ENCODE assay signal across 1 cellular context in the genomic region with DNA sequence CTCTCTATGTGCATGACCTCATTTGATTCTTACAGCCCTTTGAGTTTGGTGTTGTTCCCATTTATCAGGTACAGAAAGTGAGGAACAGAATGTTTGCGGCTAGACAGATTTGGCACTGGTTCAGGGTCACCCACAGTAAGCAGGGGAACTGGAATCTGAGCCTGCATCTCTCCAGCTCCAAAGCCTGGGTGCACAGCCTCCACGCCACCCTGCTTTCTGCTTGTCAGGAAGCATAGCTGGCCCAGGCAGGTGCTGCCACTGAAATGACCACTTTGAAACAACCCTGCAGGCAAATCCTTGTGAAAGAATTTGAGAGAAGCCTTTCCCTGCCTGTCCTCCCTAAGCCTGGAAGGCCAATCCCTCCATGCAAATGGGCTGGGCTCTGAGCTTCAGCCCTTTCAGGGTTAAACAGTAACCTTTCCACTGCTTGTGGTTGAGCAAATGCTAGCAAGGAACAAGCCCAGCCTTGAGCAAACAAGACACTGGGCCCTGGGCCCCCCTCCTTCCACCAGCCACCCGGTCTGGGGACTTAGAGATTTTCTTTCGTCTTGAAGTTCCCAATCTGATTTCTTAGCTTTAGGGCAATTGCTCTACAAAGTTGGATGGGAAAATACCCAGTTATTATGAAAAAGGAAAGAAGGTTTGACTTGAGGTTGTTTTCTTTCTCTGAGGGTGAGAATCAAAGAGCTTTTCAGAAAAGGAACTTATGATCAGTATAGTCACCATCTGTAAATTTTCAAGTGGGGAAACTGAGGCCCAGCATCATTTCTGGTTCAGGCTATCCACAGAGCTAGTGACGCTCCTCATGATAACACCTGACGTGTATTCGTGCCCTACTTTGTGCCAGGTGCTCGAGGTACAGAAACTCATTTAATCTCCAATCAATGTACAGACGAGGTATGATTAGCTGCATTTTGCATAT.
TF ChIP-seq lines count a peak whose summit lies in the region.

No MANE protein-coding gene starts in this region.

TF ChIP-seq in HepG2, 621 proteins besides CTCF, POLR2A, EP300 and RAD21 (continued from another document and continues in another):
- TF ChIP-seq, protein P1, sequence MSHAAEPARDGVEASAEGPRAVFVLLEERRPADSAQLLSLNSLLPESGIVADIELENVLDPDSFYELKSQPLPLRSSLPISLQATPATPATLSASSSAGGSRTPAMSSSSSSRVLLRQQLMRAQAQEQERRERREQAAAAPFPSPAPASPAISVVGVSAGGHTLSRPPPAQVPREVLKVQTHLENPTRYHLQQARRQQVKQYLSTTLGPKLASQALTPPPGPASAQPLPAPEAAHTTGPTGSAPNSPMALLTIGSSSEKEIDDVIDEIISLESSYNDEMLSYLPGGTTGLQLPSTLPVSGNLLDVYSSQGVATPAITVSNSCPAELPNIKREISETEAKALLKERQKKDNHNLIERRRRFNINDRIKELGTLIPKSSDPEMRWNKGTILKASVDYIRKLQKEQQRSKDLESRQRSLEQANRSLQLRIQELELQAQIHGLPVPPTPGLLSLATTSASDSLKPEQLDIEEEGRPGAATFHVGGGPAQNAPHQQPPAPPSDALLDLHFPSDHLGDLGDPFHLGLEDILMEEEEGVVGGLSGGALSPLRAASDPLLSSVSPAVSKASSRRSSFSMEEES (CRISPR knock-in tag; IDR thresholded peaks at IDR 0.05) = peak; percentile 36; the same call in 1 of the 2 replicates
- peak; percentile 19; the same call in 1 of the 2 replicates for TF ChIP-seq RARA (CRISPR knock-in tag; IDR thresholded peaks at IDR 0.05)
- TF ChIP-seq PPARG (CRISPR knock-in tag; conservative IDR thresholded peaks at IDR 0.05) = peak; percentile 88
- TF ChIP-seq NR1H2 (CRISPR knock-in tag; IDR thresholded peaks at IDR 0.05; ENCODE audit: borderline replicate concordance, low read depth) = no peak
- no peak for TF ChIP-seq ZNF781 (CRISPR knock-in tag; IDR thresholded peaks at IDR 0.05; ENCODE audit: borderline replicate concordance, not compliant biosample characterization)
- TF ChIP-seq, protein P2, sequence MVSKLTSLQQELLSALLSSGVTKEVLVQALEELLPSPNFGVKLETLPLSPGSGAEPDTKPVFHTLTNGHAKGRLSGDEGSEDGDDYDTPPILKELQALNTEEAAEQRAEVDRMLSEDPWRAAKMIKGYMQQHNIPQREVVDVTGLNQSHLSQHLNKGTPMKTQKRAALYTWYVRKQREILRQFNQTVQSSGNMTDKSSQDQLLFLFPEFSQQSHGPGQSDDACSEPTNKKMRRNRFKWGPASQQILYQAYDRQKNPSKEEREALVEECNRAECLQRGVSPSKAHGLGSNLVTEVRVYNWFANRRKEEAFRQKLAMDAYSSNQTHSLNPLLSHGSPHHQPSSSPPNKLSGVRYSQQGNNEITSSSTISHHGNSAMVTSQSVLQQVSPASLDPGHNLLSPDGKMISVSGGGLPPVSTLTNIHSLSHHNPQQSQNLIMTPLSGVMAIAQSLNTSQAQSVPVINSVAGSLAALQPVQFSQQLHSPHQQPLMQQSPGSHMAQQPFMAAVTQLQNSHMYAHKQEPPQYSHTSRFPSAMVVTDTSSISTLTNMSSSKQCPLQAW (CRISPR knock-in tag; IDR thresholded peaks at IDR 0.05) = peak; percentile 91
- TF ChIP-seq HNF4A (CRISPR knock-in tag; IDR thresholded peaks at IDR 0.05) = peak; percentile 65
- TF ChIP-seq, protein P3, sequence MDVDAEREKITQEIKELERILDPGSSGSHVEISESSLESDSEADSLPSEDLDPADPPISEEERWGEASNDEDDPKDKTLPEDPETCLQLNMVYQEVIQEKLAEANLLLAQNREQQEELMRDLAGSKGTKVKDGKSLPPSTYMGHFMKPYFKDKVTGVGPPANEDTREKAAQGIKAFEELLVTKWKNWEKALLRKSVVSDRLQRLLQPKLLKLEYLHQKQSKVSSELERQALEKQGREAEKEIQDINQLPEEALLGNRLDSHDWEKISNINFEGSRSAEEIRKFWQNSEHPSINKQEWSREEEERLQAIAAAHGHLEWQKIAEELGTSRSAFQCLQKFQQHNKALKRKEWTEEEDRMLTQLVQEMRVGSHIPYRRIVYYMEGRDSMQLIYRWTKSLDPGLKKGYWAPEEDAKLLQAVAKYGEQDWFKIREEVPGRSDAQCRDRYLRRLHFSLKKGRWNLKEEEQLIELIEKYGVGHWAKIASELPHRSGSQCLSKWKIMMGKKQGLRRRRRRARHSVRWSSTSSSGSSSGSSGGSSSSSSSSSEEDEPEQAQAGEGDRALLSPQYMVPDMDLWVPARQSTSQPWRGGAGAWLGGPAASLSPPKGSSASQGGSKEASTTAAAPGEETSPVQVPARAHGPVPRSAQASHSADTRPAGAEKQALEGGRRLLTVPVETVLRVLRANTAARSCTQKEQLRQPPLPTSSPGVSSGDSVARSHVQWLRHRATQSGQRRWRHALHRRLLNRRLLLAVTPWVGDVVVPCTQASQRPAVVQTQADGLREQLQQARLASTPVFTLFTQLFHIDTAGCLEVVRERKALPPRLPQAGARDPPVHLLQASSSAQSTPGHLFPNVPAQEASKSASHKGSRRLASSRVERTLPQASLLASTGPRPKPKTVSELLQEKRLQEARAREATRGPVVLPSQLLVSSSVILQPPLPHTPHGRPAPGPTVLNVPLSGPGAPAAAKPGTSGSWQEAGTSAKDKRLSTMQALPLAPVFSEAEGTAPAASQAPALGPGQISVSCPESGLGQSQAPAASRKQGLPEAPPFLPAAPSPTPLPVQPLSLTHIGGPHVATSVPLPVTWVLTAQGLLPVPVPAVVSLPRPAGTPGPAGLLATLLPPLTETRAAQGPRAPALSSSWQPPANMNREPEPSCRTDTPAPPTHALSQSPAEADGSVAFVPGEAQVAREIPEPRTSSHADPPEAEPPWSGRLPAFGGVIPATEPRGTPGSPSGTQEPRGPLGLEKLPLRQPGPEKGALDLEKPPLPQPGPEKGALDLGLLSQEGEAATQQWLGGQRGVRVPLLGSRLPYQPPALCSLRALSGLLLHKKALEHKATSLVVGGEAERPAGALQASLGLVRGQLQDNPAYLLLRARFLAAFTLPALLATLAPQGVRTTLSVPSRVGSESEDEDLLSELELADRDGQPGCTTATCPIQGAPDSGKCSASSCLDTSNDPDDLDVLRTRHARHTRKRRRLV (CRISPR knock-in tag; IDR thresholded peaks at IDR 0.05) = 0 out of 2 replicates have a peak, but pooled peaks have one; percentile 66
- TF ChIP-seq HOXA9 (CRISPR knock-in tag; IDR thresholded peaks at IDR 0.05; ENCODE audit: borderline replicate concordance) = no peak
- TF ChIP-seq, protein P4, sequence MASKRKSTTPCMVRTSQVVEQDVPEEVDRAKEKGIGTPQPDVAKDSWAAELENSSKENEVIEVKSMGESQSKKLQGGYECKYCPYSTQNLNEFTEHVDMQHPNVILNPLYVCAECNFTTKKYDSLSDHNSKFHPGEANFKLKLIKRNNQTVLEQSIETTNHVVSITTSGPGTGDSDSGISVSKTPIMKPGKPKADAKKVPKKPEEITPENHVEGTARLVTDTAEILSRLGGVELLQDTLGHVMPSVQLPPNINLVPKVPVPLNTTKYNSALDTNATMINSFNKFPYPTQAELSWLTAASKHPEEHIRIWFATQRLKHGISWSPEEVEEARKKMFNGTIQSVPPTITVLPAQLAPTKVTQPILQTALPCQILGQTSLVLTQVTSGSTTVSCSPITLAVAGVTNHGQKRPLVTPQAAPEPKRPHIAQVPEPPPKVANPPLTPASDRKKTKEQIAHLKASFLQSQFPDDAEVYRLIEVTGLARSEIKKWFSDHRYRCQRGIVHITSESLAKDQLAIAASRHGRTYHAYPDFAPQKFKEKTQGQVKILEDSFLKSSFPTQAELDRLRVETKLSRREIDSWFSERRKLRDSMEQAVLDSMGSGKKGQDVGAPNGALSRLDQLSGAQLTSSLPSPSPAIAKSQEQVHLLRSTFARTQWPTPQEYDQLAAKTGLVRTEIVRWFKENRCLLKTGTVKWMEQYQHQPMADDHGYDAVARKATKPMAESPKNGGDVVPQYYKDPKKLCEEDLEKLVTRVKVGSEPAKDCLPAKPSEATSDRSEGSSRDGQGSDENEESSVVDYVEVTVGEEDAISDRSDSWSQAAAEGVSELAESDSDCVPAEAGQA (IDR thresholded peaks at IDR 0.05; ENCODE audit: low read depth) = no peak
- TF ChIP-seq, protein P4 (CRISPR knock-in tag; IDR thresholded peaks at IDR 0.05; ENCODE audit: borderline replicate concordance) = no peak
- 0 out of 2 replicates have a peak, but pooled peaks have one; percentile 44 for TF ChIP-seq ZNF136 (CRISPR knock-in tag; IDR thresholded peaks at IDR 0.05; ENCODE audit: low read depth)
- TF ChIP-seq ZMYM3 (CRISPR knock-in tag; IDR thresholded peaks at IDR 0.05) = peak; percentile 99
- TF ChIP-seq SYNCRIP (IDR thresholded peaks at IDR 0.05; ENCODE audit: insufficient read depth, low read depth, low read length) = no peak
- TF ChIP-seq ETV5 (CRISPR knock-in tag; IDR thresholded peaks at IDR 0.05; ENCODE audit: borderline replicate concordance) = peak; percentile 30; the same call in 1 of the 2 replicates
- TF ChIP-seq, protein P5, sequence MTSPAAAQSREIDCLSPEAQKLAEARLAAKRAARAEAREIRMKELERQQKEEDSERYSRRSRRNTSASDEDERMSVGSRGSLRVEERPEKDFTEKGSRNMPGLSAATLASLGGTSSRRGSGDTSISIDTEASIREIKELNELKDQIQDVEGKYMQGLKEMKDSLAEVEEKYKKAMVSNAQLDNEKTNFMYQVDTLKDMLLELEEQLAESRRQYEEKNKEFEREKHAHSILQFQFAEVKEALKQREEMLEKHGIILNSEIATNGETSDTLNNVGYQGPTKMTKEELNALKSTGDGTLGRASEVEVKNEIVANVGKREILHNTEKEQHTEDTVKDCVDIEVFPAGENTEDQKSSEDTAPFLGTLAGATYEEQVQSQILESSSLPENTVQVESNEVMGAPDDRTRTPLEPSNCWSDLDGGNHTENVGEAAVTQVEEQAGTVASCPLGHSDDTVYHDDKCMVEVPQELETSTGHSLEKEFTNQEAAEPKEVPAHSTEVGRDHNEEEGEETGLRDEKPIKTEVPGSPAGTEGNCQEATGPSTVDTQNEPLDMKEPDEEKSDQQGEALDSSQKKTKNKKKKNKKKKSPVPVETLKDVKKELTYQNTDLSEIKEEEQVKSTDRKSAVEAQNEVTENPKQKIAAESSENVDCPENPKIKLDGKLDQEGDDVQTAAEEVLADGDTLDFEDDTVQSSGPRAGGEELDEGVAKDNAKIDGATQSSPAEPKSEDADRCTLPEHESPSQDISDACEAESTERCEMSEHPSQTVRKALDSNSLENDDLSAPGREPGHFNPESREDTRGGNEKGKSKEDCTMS (CRISPR knock-in tag; conservative IDR thresholded peaks at IDR 0.05) = no peak
- TF ChIP-seq SP5 (CRISPR knock-in tag; IDR thresholded peaks at IDR 0.05; ENCODE audit: borderline replicate concordance, low read depth) = 0 out of 2 replicates have a peak, but pooled peaks have one; percentile 27
- TF ChIP-seq, protein P6, sequence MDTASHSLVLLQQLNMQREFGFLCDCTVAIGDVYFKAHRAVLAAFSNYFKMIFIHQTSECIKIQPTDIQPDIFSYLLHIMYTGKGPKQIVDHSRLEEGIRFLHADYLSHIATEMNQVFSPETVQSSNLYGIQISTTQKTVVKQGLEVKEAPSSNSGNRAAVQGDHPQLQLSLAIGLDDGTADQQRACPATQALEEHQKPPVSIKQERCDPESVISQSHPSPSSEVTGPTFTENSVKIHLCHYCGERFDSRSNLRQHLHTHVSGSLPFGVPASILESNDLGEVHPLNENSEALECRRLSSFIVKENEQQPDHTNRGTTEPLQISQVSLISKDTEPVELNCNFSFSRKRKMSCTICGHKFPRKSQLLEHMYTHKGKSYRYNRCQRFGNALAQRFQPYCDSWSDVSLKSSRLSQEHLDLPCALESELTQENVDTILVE (CRISPR knock-in tag; IDR thresholded peaks at IDR 0.05) = 0 out of 2 replicates have a peak, but pooled peaks have one; percentile 48
- TF ChIP-seq ZNF550 (CRISPR knock-in tag; IDR thresholded peaks at IDR 0.05; ENCODE audit: borderline replicate concordance) = no peak
- TF ChIP-seq, protein P7, sequence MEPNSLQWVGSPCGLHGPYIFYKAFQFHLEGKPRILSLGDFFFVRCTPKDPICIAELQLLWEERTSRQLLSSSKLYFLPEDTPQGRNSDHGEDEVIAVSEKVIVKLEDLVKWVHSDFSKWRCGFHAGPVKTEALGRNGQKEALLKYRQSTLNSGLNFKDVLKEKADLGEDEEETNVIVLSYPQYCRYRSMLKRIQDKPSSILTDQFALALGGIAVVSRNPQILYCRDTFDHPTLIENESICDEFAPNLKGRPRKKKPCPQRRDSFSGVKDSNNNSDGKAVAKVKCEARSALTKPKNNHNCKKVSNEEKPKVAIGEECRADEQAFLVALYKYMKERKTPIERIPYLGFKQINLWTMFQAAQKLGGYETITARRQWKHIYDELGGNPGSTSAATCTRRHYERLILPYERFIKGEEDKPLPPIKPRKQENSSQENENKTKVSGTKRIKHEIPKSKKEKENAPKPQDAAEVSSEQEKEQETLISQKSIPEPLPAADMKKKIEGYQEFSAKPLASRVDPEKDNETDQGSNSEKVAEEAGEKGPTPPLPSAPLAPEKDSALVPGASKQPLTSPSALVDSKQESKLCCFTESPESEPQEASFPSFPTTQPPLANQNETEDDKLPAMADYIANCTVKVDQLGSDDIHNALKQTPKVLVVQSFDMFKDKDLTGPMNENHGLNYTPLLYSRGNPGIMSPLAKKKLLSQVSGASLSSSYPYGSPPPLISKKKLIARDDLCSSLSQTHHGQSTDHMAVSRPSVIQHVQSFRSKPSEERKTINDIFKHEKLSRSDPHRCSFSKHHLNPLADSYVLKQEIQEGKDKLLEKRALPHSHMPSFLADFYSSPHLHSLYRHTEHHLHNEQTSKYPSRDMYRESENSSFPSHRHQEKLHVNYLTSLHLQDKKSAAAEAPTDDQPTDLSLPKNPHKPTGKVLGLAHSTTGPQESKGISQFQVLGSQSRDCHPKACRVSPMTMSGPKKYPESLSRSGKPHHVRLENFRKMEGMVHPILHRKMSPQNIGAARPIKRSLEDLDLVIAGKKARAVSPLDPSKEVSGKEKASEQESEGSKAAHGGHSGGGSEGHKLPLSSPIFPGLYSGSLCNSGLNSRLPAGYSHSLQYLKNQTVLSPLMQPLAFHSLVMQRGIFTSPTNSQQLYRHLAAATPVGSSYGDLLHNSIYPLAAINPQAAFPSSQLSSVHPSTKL (CRISPR knock-in tag; IDR thresholded peaks at IDR 0.05) = peak; percentile 86
